In the genomic region with DNA sequence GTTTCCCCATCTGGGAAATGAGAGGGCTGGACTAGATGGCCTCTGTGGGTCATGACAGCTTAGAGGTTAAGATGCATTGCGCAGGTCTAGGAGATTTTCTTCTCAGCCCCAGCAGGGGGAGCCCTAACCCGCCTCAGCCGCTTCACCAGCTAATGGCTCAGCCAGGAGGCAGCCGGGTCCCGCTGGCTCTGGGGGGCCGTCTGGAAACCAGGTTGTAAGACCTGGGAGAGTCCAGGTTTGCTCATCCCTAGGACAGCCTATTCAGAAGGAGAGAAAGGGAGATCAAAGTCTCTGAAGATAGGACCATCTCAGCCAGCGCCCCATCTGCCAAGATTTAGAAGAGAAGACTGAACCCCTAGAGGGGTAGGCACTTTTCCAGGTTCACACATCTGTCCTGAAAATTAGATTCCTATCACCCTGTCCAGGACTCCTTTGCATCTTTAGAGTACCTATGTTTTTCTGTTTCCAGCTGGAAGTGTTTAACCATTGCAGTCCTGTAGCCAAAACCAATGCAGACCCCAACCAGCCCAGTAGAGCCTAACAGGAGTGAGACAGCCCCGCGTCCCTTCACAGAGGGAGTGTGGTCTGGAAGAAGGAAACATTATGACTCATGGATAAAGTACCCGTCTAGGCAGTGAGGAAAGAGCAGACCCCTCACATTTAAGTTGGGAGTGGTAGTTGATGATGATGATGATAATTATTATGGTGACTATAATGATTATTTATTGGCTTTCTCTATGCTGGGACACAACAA, we compare ENCODE assay signal across 8 cellular contexts. TPM values are rescaled to one million over a fixed set of nuclear protein-coding genes. Genes with fewer than 3 reads are reported as not detected.
A peak's percentile ranks its signal among the peaks of the same experiment; 100 is the strongest.
DNase-seq lines count a peak whose midpoint lies in the region; ATAC-seq and TF ChIP-seq lines count a peak whose summit lies in the region.

No MANE protein-coding gene starts in this region.

- no peak overlapping the region for H3K4me3 Mint-ChIP-seq in naive thymus-derived CD4-positive, alpha-beta T cell
- H3K4me3 Mint-ChIP-seq in stimulated activated effector memory CD8-positive, alpha-beta T cell treated with anti-CD3 and anti-CD28 coated beads, Interleukin-12 subunit alpha, Interleukin-12 subunit beta, amount 100 ng/mL, for 72 hours: no peak overlapping the region

- no peak for TF ChIP-seq POLR2A in esophagus muscularis mucosa (IDR thresholded peaks at IDR 0.05; ENCODE audit: low read depth)

- peak overlapping the region; percentile 44 for H3K4me2 ChIP-seq in OCI-LY3 (ENCODE audit: low read length)

- no peak overlapping the region for H3K27ac ChIP-seq in OCI-LY3 (ENCODE audit: low read length)
- peak overlapping the region in 2 of 4 donors; percentile 1 to 9 for H3K27ac ChIP-seq in esophagus muscularis mucosa (replicated peaks in 1 of 4)
- no peak overlapping the region for H3K27ac ChIP-seq in naive thymus-derived CD4-positive, alpha-beta T cell (ENCODE audit: low read depth, low read length)

- H3K9me3 ChIP-seq in OCI-LY3 (ENCODE audit: insufficient read depth, low read length): no peaks in the 10 kb centered on the region
- no peaks in the 10 kb centered on the region for H3K9me3 ChIP-seq in esophagus muscularis mucosa
- H3K9me3 ChIP-seq in naive thymus-derived CD4-positive, alpha-beta T cell (ENCODE audit: control insufficient read depth in 2 of 3, low read length in 3 of 3): no peaks in the 10 kb centered on the region

- H3K27me3 ChIP-seq in OCI-LY3 (ENCODE audit: low read depth, low read length) (peaks cover 4% of the 10 kb centered on the region), esophagus muscularis mucosa (no peaks in the 10 kb centered on the region)
- H3K27me3 ChIP-seq in naive thymus-derived CD4-positive, alpha-beta T cell (ENCODE audit: control insufficient read depth in 2 of 2, insufficient read depth in 2 of 2, low read length in 2 of 2): no peaks in the 10 kb centered on the region

- POLR2A ChIA-PET in naive thymus-derived CD4-positive, alpha-beta T cell (lab: Charles Lee): interaction anchor here (0.6 to 2.0 kb wide), 2 partner anchors 112 to 140 kb away, joined by 3 to 8 read pairs; partner anchors contain the start of gene G3BP1

- no peaks in the 10 kb centered on the region for H3K9me3 Mint-ChIP-seq in naive thymus-derived CD4-positive, alpha-beta T cell
- no peaks in the 10 kb centered on the region for H3K9me3 Mint-ChIP-seq in stimulated activated effector memory CD8-positive, alpha-beta T cell treated with anti-CD3 and anti-CD28 coated beads, Interleukin-12 subunit alpha, Interleukin-12 subunit beta, amount 100 ng/mL, for 72 hours

- H3K79me2 ChIP-seq in OCI-LY3 (ENCODE audit: low read length): no peaks in the 10 kb centered on the region

- H3K36me3 Mint-ChIP-seq in naive thymus-derived CD4-positive, alpha-beta T cell: no peaks in the 10 kb centered on the region
- H3K36me3 Mint-ChIP-seq in stimulated activated effector memory CD8-positive, alpha-beta T cell treated with anti-CD3 and anti-CD28 coated beads, Interleukin-12 subunit alpha, Interleukin-12 subunit beta, amount 100 ng/mL, for 72 hours: no peaks in the 10 kb centered on the region

- no peak overlapping the region for H3K27ac Mint-ChIP-seq in naive thymus-derived CD4-positive, alpha-beta T cell
- no peak overlapping the region for H3K27ac Mint-ChIP-seq in stimulated activated effector memory CD8-positive, alpha-beta T cell treated with anti-CD3 and anti-CD28 coated beads, Interleukin-12 subunit alpha, Interleukin-12 subunit beta, amount 100 ng/mL, for 72 hours

- peaks cover 0 to 19% (median 6%) of the 10 kb centered on the region in 5 donors for H3K27me3 Mint-ChIP-seq in naive thymus-derived CD4-positive, alpha-beta T cell

- H3K4me1 Mint-ChIP-seq in naive thymus-derived CD4-positive, alpha-beta T cell: peaks cover 9 to 19% (median 14%) of the 10 kb centered on the region in 7 donors
- H3K4me1 Mint-ChIP-seq in stimulated activated effector memory CD8-positive, alpha-beta T cell treated with anti-CD3 and anti-CD28 coated beads, Interleukin-12 subunit alpha, Interleukin-12 subunit beta, amount 100 ng/mL, for 72 hours: peaks cover 20% of the 10 kb centered on the region

- TF ChIP-seq CTCF in OCI-LY3 (IDR thresholded peaks at IDR 0.05; ENCODE audit: low read depth, low read length) (peak; percentile 82), esophagus muscularis mucosa (IDR thresholded peaks at IDR 0.05) (peak; percentile 87 to 92 (median 90))

- H2AFZ ChIP-seq in OCI-LY3 (ENCODE audit: low read depth, low read length): no peak overlapping the region

- H3K36me3 ChIP-seq in OCI-LY3 (replicated peaks; ENCODE audit: low read depth, low read length) (no peaks in the 10 kb centered on the region), esophagus muscularis mucosa (peaks cover 5 to 26% (median 19%) of the 10 kb centered on the region in 4 donors)
- H3K36me3 ChIP-seq in naive thymus-derived CD4-positive, alpha-beta T cell (ENCODE audit: control insufficient read depth in 2 of 3, insufficient read depth in 3 of 3, low read length in 3 of 3): no peaks in the 10 kb centered on the region

- intact Hi-C loops in esophagus muscularis mucosa (cut with DNase I): loop anchor here (1.0 to 5.0 kb wide), 3 partner anchors 22 to 81 kb away; no protein-coding TSS in a partner anchor
- intact Hi-C loops in naive thymus-derived CD4-positive, alpha-beta T cell (cut with micrococcal nuclease): loop anchor here (1.0 to 5.0 kb wide), 8 partner anchors 81 to 856 kb away; partner anchors contain the start of gene G3BP1 (in 2 of the 2)

- H3K4me1 ChIP-seq in OCI-LY3 (ENCODE audit: low read length) (peaks cover 38% of the 10 kb centered on the region), esophagus muscularis mucosa (peaks cover 20 to 36% (median 32%) of the 10 kb centered on the region in 4 donors)
- no peaks in the 10 kb centered on the region for H3K4me1 ChIP-seq in naive thymus-derived CD4-positive, alpha-beta T cell (ENCODE audit: control insufficient read depth in 2 of 2, insufficient read depth in 2 of 2, low read length in 2 of 2)

- CTCF ChIA-PET in naive thymus-derived CD4-positive, alpha-beta T cell (lab: Charles Lee): interaction anchor here (0.7 to 2.1 kb wide), 9 partner anchors 12 to 484 kb away, joined by 3 to 8 read pairs (median 5); partner anchors contain the start of genes G3BP1 and SLC36A1

- WGBS in esophagus muscularis mucosa: 26% methylated on average over 10 of the region's 10 CpGs

- peak; percentile 45 for ATAC-seq in GM21390 (IDR thresholded peaks at IDR 0.05; ENCODE audit: unreplicated experiment)
- peak; percentile 95 for ATAC-seq in naive thymus-derived CD4-positive, alpha-beta T cell
- ATAC-seq in stimulated activated effector memory CD8-positive, alpha-beta T cell treated with anti-CD3 and anti-CD28 coated beads, Interleukin-12 subunit alpha, Interleukin-12 subunit beta, amount 100 ng/mL, for 72 hours: peak; percentile 92

- no peaks in the 10 kb centered on the region for H4K20me1 ChIP-seq in OCI-LY3 (ENCODE audit: insufficient read depth, low read length)

- TF ChIP-seq EP300 in esophagus muscularis mucosa (IDR thresholded peaks at IDR 0.05): no peak

- H3K4me3 ChIP-seq in OCI-LY3 (ENCODE audit: low read length) (no peak overlapping the region), esophagus muscularis mucosa (no peak overlapping the region)
- H3K4me3 ChIP-seq in naive thymus-derived CD4-positive, alpha-beta T cell (ENCODE audit: low read length): no peak overlapping the region

- no peak overlapping the region for H3K9ac ChIP-seq in OCI-LY3 (ENCODE audit: low read length)

- DNase-seq in D341Med (ENCODE audit: low spot score) (peak; percentile 86), HT1080 (ENCODE audit: low read depth) (peak; percentile 76), activated T-cell treated with anti-CD3 and anti-CD28 coated beads for 1 hour (ENCODE audit: low read depth) (peak; percentile 67), esophagus muscularis mucosa (ENCODE audit: extremely low spot score) (peak; percentile 94)
- DNase-seq in naive thymus-derived CD4-positive, alpha-beta T cell: peak; percentile 40 to 84 (median 74)
- peak; percentile 79 to 89 for DNase-seq in stimulated activated effector memory CD8-positive, alpha-beta T cell treated with anti-CD3 and anti-CD28 coated beads, Interleukin-12 subunit alpha, Interleukin-12 subunit beta, amount 100 ng/mL, for 72 hours (ENCODE audit: low spot score in 2 of 2)

RNA-seq across cellular contexts. Expression of gene SPARC, which starts 27.5 kb away (rescaled TPM):
- total RNA-seq in HT1080 (2014; rRNA removed; shearing (Covaris generic)): 955 and 1,238 TPM in 2 replicates
- 969 and 1,116 TPM in 2 replicates for polyA plus RNA-seq in HT1080 (2015; cell fraction: cytosol; rRNA removed)
- 1,737 and 2,034 TPM in 2 replicates for polyA plus RNA-seq in HT1080 (2015; cell fraction: nucleus; rRNA removed)
- 100 to 1,000 TPM; 269 to 875 (median 432) TPM for total RNA-seq in esophagus muscularis mucosa
- 10 to 100 TPM in 1 of 5 experiments, 1 to 10 TPM in 1, under 1 TPM in 2, not detected in 1; 0.43 to 14.5 (median 1.4) TPM for total RNA-seq in naive thymus-derived CD4-positive, alpha-beta T cell
- polyA plus RNA-seq in naive thymus-derived CD4-positive, alpha-beta T cell: under 1 TPM in 1 of 2 donors, not detected in 1; 0.30 TPM

Comparison
In these comparisons a context has a peak if more than half of its experiments do, and no peak if none do; other contexts are left out.
1. ATAC-seq: peak in every context shown above with its lines; median percentile 95 in naive thymus-derived CD4-positive, alpha-beta T cell; 92 in stimulated activated effector memory CD8-positive, alpha-beta T cell treated with anti-CD3 and anti-CD28 coated beads, Interleukin-12 subunit alpha, Interleukin-12 subunit beta, amount 100 ng/mL, for 72 hours; 45 in GM21390.
2. RNA of gene SPARC, which starts 27.5 kb away (total RNA-seq): 955 to 1,238 TPM in HT1080 and 269 to 875 TPM in esophagus muscularis mucosa; 0.43 to 14.5 TPM in naive thymus-derived CD4-positive, alpha-beta T cell; every median in the first group is over 10 times any median in the second.
3. Peak in every context shown above with its lines, with median percentiles within 50 percentile points of each other: DNase-seq.